Comparison of ENCODE assay signal across 8 cellular contexts in genomic region chr3:58237940-58238681, GRCh38.
DNase-seq lines count a peak whose midpoint lies in the region; ATAC-seq and TF ChIP-seq lines count a peak whose summit lies in the region.

No MANE protein-coding gene starts in this region.

- peak; percentile 29 for ATAC-seq in HG02840 (IDR thresholded peaks at IDR 0.05; ENCODE audit: low FRiP score, unreplicated experiment)

- no peaks in the 10 kb centered on the region for H3K9me3 ChIP-seq in tibial artery

- peaks cover 5 to 18% (median 11%) of the 10 kb centered on the region in 4 donors for H3K4me1 ChIP-seq in tibial artery

- H3K27me3 ChIP-seq in tibial artery, result no peaks in the 10 kb centered on the region

- peak overlapping the region; percentile 66 to 68 for H3K27ac ChIP-seq in tibial artery

- DNase-seq in NCI-H1417 (lab: John Stamatoyannopoulos, UW) (peak in 2 of 3 experiments; percentile 49 to 76), NCI-H1417 treated with DMSO at 0.1 percent for 48 hours (lab: John Stamatoyannopoulos, UW) (no peak), RPMI8226 (peak; percentile 61), germinal center (ENCODE audit: low spot score) (peak; percentile 68), nucleus accumbens (lab: John Stamatoyannopoulos, UW) (peak in 49 of 56 donors; percentile 30 to 94 (median 79)), tibial artery (peak; percentile 58 to 78)
- peak; percentile 74 for DNase-seq in activated effector memory CD4-positive, alpha-beta T cell treated with anti-CD3 and anti-CD28 coated beads, Interleukin-2, amount 50 U/mL, for 16 hours

- peak overlapping the region; percentile 72 to 83 for H3K4me3 ChIP-seq in tibial artery

- intact Hi-C loops in tibial artery (cut with DNase I; ENCODE audit: low total_unique reads), result loop anchor here (5.0 kb wide), 1 partner anchor 69 kb away; the partner anchor contains the start of genes HTD2 and RPP14

- TF ChIP-seq CTCF in tibial artery (IDR thresholded peaks at IDR 0.05), result no peak

- H3K36me3 ChIP-seq in tibial artery, result no peaks in the 10 kb centered on the region
